14 cellular contexts compared by ENCODE assay signal in the genomic region with DNA sequence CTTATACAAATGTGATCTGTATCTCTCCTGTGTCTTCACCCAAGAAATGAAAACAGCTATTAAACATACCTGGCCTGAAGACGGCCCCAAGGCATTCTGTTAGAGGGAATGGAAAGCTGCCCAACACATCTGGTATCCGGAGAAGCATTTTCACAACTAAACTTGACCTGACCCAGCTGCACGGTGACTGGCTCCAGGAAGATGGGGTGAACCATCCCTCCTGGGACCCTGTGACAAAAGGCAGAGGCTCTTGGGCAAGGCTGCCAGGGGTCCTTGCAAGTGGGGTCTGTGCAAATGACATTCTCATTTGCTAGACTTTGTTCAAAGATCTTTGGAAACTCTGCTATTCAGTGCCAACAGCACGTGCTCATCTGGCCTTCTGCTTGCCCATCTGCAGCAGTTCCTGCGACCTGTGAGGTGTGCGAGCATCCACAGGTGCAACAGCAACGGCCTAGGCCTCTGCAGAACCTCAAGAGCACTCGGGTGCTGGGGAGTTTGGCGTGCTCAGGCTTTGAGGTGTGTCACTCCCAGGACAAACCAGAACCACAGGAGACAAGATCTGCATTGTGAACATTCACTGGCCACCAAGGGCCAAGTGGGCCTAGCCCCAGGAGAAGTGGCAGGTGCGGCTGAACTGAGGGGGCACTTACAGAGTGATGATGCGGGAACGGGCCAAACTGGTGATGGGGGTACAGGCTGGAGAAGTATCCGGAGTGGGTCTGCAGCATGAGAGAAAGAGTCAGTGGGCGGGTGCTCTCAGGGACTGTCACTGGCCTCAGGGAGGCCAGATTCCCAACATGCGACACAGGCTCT.
DNase-seq lines count a peak whose midpoint lies in the region; ATAC-seq and TF ChIP-seq lines count a peak whose summit lies in the region.
"Had no signal": no experiment of that assay in that cellular context is flagged by ENCODE, and none has a peak within 500 bp of the region (broad histone marks: within the 10 kb centered on the region; RNA-seq: fewer than 3 reads in every experiment).

No MANE protein-coding gene starts in this region.

- H3K4me3 ChIP-seq in Caco-2 (ENCODE audit: low read depth, low read length) (no peak overlapping the region), fibroblast of lung (replicated peaks in 1 of 4; ENCODE audit: control extremely low read depth in 1 of 4, insufficient read depth in 1 of 4, low read depth in 3 of 4, low read length in 4 of 4) (no peak overlapping the region), smooth muscle cell (no peak overlapping the region), Karpas-422 (ENCODE audit: low read length) (no peak overlapping the region), A673 (ENCODE audit: low read depth, low read length, poor library complexity, severe bottlenecking) (no peak overlapping the region)

- H3K4me1 Mint-ChIP-seq in Caco-2 (ENCODE audit: low read depth, unreplicated experiment), result peaks cover 7% of the 10 kb centered on the region
- H3K4me1 Mint-ChIP-seq: activated T-helper 17 cell treated with anti-CD3 and anti-CD28 coated beads, Interleukin-2, amount 50 U/mL, for 72 hours; stimulated activated memory B cell treated with anti-CD40 and anti-IgM and Interleukin-4, amounts not matched to agents 10 μg/mL and 1 μg/mL and 100 μg/mL, for 72 hours had no signal

- peaks cover 67% of the 10 kb centered on the region for H3K36me3 Mint-ChIP-seq in Caco-2 (ENCODE audit: insufficient read depth, unreplicated experiment)
- H3K36me3 Mint-ChIP-seq: stimulated activated memory B cell treated with anti-CD40 and anti-IgM and Interleukin-4, amounts not matched to agents 10 μg/mL and 1 μg/mL and 100 μg/mL, for 72 hours had no signal

- CTCF ChIA-PET in Caco-2 (lab: Charles Lee), result interaction anchor here (1.4 kb wide), 1 partner anchor 111 kb away, joined by 3 read pairs; no protein-coding TSS in a partner anchor
- CTCF ChIA-PET in A673 (lab: Charles Lee), result no interaction called here

- TF ChIP-seq CTCF in Caco-2 (IDR thresholded peaks at IDR 0.05; ENCODE audit: insufficient read depth in 1 of 2, low read depth in 1 of 2, low read length in 1 of 2, severe bottlenecking in 1 of 2, unreplicated experiment in 1 of 2) (no peak), fibroblast of lung (conservative IDR thresholded peaks at IDR 0.05 in 1 of 2, IDR thresholded peaks at IDR 0.05 in 1 of 2; ENCODE audit: low read depth in 1 of 2, low read length in 2 of 2) (no peak), smooth muscle cell (IDR thresholded peaks at IDR 0.05; ENCODE audit: borderline replicate concordance, insufficient read depth, poor library complexity, severe bottlenecking) (no peak), A673 (conservative IDR thresholded peaks at IDR 0.05; ENCODE audit: low read depth, low read length) (no peak)

- H3K79me2 ChIP-seq in fibroblast of lung (ENCODE audit: control insufficient read depth, insufficient read depth, low read length) (no peaks in the 10 kb centered on the region), smooth muscle cell (ENCODE audit: low read depth) (peaks cover 5% of the 10 kb centered on the region), Karpas-422 (ENCODE audit: low read length) (no peaks in the 10 kb centered on the region)

- ATAC-seq in HG03159 (IDR thresholded peaks at IDR 0.05; ENCODE audit: unreplicated experiment), result no peak
- ATAC-seq: stimulated activated memory B cell treated with anti-CD40 and anti-IgM and Interleukin-4, amounts not matched to agents 10 μg/mL and 1 μg/mL and 100 μg/mL, for 72 hours had no signal

- no peak for DNase-seq in Caco-2
- DNase-seq in fibroblast of lung (ENCODE audit: low read depth in 2 of 2), result no peak
- DNase-seq in smooth muscle cell (lab: John Stamatoyannopoulos, UW; ENCODE audit: unreplicated experiment), result no peak
- no peak for DNase-seq in Karpas-422
- DNase-seq in NCI-H2081 (lab: John Stamatoyannopoulos, UW), result no peak
- no peak for DNase-seq in A673 (ENCODE audit: low spot score)
- DNase-seq: activated CD4-positive, alpha-beta memory T cell treated with anti-CD3 and anti-CD28 coated beads, Interleukin-2, amount 10 ng/mL, durations not matched to agents 7 days and 5 days; DMS 273 treated with DMSO at 0.1 percent for 48 hours; retina; stimulated activated CD4-positive, alpha-beta T cell treated with anti-CD3 and anti-CD28 coated beads, Interleukin-4, amount 100 ng/mL, for 4 hours had no signal

- peaks cover 51% of the 10 kb centered on the region for H3F3A ChIP-seq in smooth muscle cell (ENCODE audit: low read depth)

- BruUV-seq in Caco-2 (replicated peaks; lab: Mats Ljungman, UMichigan) (no TSS peak), A673 (replicated peaks; lab: Mats Ljungman, UMichigan) (no TSS peak)

- H3K27ac Mint-ChIP-seq in Caco-2 (ENCODE audit: unreplicated experiment), result peak overlapping the region; percentile 53
- H3K27ac Mint-ChIP-seq: activated CD4-positive, alpha-beta memory T cell treated with anti-CD3 and anti-CD28 coated beads, Interleukin-2, amount 10 ng/mL, durations not matched to agents 7 days and 5 days; activated T-helper 17 cell treated with anti-CD3 and anti-CD28 coated beads, Interleukin-2, amount 50 U/mL, for 72 hours; stimulated activated memory B cell treated with anti-CD40 and anti-IgM and Interleukin-4, amounts not matched to agents 10 μg/mL and 1 μg/mL and 100 μg/mL, for 72 hours had no signal

- H3K27me3 ChIP-seq in Caco-2 (replicated peaks; ENCODE audit: control insufficient read depth, insufficient read depth, low read length), result no peaks in the 10 kb centered on the region
- H3K27me3 ChIP-seq in fibroblast of lung (ENCODE audit: control insufficient read depth, insufficient read depth, low read length), result no peaks in the 10 kb centered on the region
- H3K27me3 ChIP-seq in smooth muscle cell (ENCODE audit: low read depth), result no peaks in the 10 kb centered on the region
- no peaks in the 10 kb centered on the region for H3K27me3 ChIP-seq in Karpas-422 (ENCODE audit: low read length)
- H3K27me3 ChIP-seq in A673 (replicated peaks; ENCODE audit: insufficient read depth, low read depth, low read length, poor library complexity), result no peaks in the 10 kb centered on the region

- H3K4me3 Mint-ChIP-seq in Caco-2 (ENCODE audit: unreplicated experiment), result no peak overlapping the region
- H3K4me3 Mint-ChIP-seq: activated CD4-positive, alpha-beta memory T cell treated with anti-CD3 and anti-CD28 coated beads, Interleukin-2, amount 10 ng/mL, durations not matched to agents 7 days and 5 days; activated T-helper 17 cell treated with anti-CD3 and anti-CD28 coated beads, Interleukin-2, amount 50 U/mL, for 72 hours; stimulated activated memory B cell treated with anti-CD40 and anti-IgM and Interleukin-4, amounts not matched to agents 10 μg/mL and 1 μg/mL and 100 μg/mL, for 72 hours had no signal

- no peaks in the 10 kb centered on the region for H3K27me3 Mint-ChIP-seq in Caco-2 (ENCODE audit: insufficient read depth, unreplicated experiment)

- H4K20me1 ChIP-seq in fibroblast of lung (ENCODE audit: control insufficient read depth, extremely low read depth, insufficient read depth, low read length), result no peaks in the 10 kb centered on the region
- H4K20me1 ChIP-seq in smooth muscle cell (ENCODE audit: low read depth), result peaks cover 73% of the 10 kb centered on the region
- no peaks in the 10 kb centered on the region for H4K20me1 ChIP-seq in Karpas-422 (ENCODE audit: insufficient read depth, low read depth, low read length)

- H3K27ac ChIP-seq in angular gyrus (ENCODE audit: low read depth, low read length), result peak overlapping the region; percentile 57
- peak overlapping the region; percentile 79 for H3K27ac ChIP-seq in fibroblast of lung (ENCODE audit: insufficient read depth, low read length)
- peak overlapping the region; percentile 97 for H3K27ac ChIP-seq in smooth muscle cell (ENCODE audit: low read depth)
- H3K27ac ChIP-seq in Karpas-422 (ENCODE audit: low read length), result no peak overlapping the region
- no peak overlapping the region for H3K27ac ChIP-seq in A673 (ENCODE audit: low read depth, low read length, poor library complexity, severe bottlenecking)

- H3K9me3 Mint-ChIP-seq in Caco-2 (ENCODE audit: unreplicated experiment), result no peaks in the 10 kb centered on the region
- H3K9me3 Mint-ChIP-seq: activated CD4-positive, alpha-beta memory T cell treated with anti-CD3 and anti-CD28 coated beads, Interleukin-2, amount 10 ng/mL, durations not matched to agents 7 days and 5 days; activated T-helper 17 cell treated with anti-CD3 and anti-CD28 coated beads, Interleukin-2, amount 50 U/mL, for 72 hours; stimulated activated memory B cell treated with anti-CD40 and anti-IgM and Interleukin-4, amounts not matched to agents 10 μg/mL and 1 μg/mL and 100 μg/mL, for 72 hours had no signal

- H2AFZ ChIP-seq in fibroblast of lung (ENCODE audit: low read length) (no peak overlapping the region), smooth muscle cell (ENCODE audit: low read depth) (no peak overlapping the region), Karpas-422 (ENCODE audit: low read length) (no peak overlapping the region)

- H3K9me2 ChIP-seq in Karpas-422 (replicated peaks; ENCODE audit: insufficient read depth, low read length), result no peaks in the 10 kb centered on the region

- POLR2A ChIA-PET in Caco-2 (lab: Charles Lee) (no interaction called here), A673 (lab: Charles Lee; ENCODE audit: low non-redundant PET) (interaction anchor here (0.6 kb wide), 1 partner anchor 302 kb away, joined by 21 read pairs; no protein-coding TSS in a partner anchor)

- H3K9me3 ChIP-seq in Caco-2 (no peaks in the 10 kb centered on the region), fibroblast of lung (ENCODE audit: control insufficient read depth, insufficient read depth, low read depth, low read length) (no peaks in the 10 kb centered on the region), smooth muscle cell (replicated peaks; ENCODE audit: low read depth) (no peaks in the 10 kb centered on the region), Karpas-422 (ENCODE audit: low read length) (no peaks in the 10 kb centered on the region), A673 (ENCODE audit: low read depth, low read length, poor library complexity, severe bottlenecking) (no peaks in the 10 kb centered on the region)

- H3K36me3 ChIP-seq in Caco-2 (ENCODE audit: control insufficient read depth, insufficient read depth, low read length), result peaks cover 8% of the 10 kb centered on the region
- peaks cover 14% of the 10 kb centered on the region for H3K36me3 ChIP-seq in fibroblast of lung (ENCODE audit: control insufficient read depth, insufficient read depth, low read length)
- peaks cover 2% of the 10 kb centered on the region for H3K36me3 ChIP-seq in smooth muscle cell (ENCODE audit: low read depth)
- no peaks in the 10 kb centered on the region for H3K36me3 ChIP-seq in Karpas-422 (ENCODE audit: insufficient read depth, low read length)
- H3K36me3 ChIP-seq in A673 (ENCODE audit: insufficient read depth, low read length, poor library complexity, severe bottlenecking), result peaks cover 40% of the 10 kb centered on the region

- WGBS in smooth muscle cell (ENCODE audit: low lambda C conversion rate), result 87% methylated on average over 15 of the region's 15 CpGs

- no peaks in the 10 kb centered on the region for H3K4me1 ChIP-seq in Caco-2
- peaks cover 41% of the 10 kb centered on the region for H3K4me1 ChIP-seq in fibroblast of lung (ENCODE audit: control insufficient read depth, extremely low read depth, insufficient read depth, low read length)
- H3K4me1 ChIP-seq in smooth muscle cell (ENCODE audit: low read depth), result peaks cover 5% of the 10 kb centered on the region
- H3K4me1 ChIP-seq in Karpas-422 (ENCODE audit: low read length), result no peaks in the 10 kb centered on the region
- peaks cover 5% of the 10 kb centered on the region for H3K4me1 ChIP-seq in A673 (ENCODE audit: insufficient read depth, low read length, poor library complexity, severe bottlenecking)

- intact Hi-C loops in Caco-2 (cut with micrococcal nuclease; ENCODE audit: unreplicated experiment), result no loop called here
- intact Hi-C loops in A673 (cut with micrococcal nuclease; ENCODE audit: unreplicated experiment), result no loop called here

- H3K9ac ChIP-seq in fibroblast of lung (ENCODE audit: insufficient read depth, low read length), result no peak overlapping the region
- H3K9ac ChIP-seq in smooth muscle cell (ENCODE audit: low read depth), result peak overlapping the region; percentile 18
- no peak overlapping the region for H3K9ac ChIP-seq in Karpas-422 (ENCODE audit: low read length)

- H3K4me2 ChIP-seq in fibroblast of lung (ENCODE audit: extremely low read depth, insufficient read depth, low read length) (no peak overlapping the region), smooth muscle cell (no peak overlapping the region), Karpas-422 (ENCODE audit: low read depth, low read length, poor library complexity, severe bottlenecking) (no peak overlapping the region)

Comparison
In these comparisons a context has a peak if more than half of its experiments do, and no peak if none do; other contexts are left out.
1. H3K27ac ChIP-seq: peak in angular gyrus (single experiment), fibroblast of lung (single experiment) and smooth muscle cell (single experiment); none in Karpas-422 (single experiment) and A673 (single experiment).